ENCODE assay signal across 1 cellular context in the genomic region with DNA sequence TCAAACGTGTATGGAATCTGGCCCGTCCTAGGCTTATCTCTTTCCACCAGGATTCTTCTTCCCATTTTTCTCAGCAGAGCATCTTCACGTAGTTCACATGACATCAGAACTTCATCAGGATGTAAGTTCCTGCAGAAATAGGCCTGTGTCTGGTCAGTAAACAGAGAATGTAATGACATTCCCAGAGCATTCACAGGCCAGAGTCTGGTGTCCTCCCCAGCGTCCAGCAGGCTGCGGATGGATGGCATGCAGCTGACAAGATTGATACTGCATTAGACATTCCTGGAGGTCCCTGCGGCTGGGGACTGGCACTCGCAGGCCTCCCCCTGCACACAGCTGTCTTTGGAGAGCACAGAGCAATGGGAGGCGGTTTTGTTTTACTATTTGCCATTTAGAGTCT.
TF ChIP-seq lines count a peak whose summit lies in the region.

No MANE protein-coding gene starts in this region.

TF ChIP-seq in GM23338, 12 proteins besides CTCF, POLR2A, EP300 and RAD21 (continued from another document):
- TF ChIP-seq, protein P1, sequence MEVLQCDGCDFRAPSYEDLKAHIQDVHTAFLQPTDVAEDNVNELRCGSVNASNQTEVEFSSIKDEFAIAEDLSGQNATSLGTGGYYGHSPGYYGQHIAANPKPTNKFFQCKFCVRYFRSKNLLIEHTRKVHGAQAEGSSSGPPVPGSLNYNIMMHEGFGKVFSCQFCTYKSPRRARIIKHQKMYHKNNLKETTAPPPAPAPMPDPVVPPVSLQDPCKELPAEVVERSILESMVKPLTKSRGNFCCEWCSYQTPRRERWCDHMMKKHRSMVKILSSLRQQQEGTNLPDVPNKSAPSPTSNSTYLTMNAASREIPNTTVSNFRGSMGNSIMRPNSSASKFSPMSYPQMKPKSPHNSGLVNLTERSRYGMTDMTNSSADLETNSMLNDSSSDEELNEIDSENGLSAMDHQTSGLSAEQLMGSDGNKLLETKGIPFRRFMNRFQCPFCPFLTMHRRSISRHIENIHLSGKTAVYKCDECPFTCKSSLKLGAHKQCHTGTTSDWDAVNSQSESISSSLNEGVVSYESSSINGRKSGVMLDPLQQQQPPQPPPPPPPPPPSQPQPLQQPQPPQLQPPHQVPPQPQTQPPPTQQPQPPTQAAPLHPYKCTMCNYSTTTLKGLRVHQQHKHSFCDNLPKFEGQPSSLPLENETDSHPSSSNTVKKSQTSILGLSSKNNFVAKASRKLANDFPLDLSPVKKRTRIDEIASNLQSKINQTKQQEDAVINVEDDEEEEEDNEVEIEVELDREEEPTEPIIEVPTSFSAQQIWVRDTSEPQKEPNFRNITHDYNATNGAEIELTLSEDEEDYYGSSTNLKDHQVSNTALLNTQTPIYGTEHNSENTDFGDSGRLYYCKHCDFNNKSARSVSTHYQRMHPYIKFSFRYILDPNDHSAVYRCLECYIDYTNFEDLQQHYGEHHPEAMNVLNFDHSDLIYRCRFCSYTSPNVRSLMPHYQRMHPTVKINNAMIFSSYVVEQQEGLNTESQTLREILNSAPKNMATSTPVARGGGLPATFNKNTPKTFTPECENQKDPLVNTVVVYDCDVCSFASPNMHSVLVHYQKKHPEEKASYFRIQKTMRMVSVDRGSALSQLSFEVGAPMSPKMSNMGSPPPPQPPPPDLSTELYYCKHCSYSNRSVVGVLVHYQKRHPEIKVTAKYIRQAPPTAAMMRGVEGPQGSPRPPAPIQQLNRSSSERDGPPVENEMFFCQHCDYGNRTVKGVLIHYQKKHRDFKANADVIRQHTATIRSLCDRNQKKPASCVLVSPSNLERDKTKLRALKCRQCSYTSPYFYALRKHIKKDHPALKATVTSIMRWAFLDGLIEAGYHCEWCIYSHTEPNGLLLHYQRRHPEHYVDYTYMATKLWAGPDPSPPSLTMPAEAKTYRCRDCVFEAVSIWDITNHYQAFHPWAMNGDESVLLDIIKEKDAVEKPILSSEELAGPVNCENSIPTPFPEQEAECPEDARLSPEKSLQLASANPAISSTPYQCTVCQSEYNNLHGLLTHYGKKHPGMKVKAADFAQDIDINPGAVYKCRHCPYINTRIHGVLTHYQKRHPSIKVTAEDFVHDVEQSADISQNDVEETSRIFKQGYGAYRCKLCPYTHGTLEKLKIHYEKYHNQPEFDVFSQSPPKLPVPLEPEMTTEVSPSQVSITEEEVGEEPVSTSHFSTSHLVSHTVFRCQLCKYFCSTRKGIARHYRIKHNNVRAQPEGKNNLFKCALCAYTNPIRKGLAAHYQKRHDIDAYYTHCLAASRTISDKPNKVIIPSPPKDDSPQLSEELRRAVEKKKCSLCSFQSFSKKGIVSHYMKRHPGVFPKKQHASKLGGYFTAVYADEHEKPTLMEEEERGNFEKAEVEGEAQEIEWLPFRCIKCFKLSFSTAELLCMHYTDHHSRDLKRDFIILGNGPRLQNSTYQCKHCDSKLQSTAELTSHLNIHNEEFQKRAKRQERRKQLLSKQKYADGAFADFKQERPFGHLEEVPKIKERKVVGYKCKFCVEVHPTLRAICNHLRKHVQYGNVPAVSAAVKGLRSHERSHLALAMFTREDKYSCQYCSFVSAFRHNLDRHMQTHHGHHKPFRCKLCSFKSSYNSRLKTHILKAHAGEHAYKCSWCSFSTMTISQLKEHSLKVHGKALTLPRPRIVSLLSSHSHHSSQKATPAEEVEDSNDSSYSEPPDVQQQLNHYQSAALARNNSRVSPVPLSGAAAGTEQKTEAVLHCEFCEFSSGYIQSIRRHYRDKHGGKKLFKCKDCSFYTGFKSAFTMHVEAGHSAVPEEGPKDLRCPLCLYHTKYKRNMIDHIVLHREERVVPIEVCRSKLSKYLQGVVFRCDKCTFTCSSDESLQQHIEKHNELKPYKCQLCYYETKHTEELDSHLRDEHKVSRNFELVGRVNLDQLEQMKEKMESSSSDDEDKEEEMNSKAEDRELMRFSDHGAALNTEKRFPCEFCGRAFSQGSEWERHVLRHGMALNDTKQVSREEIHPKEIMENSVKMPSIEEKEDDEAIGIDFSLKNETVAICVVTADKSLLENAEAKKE (CRISPR knock-in tag; IDR thresholded peaks at IDR 0.05) = no peak
- no peak for TF ChIP-seq CREB1 (CRISPR knock-in tag; IDR thresholded peaks at IDR 0.05; ENCODE audit: low read depth)
- TF ChIP-seq, protein P2, sequence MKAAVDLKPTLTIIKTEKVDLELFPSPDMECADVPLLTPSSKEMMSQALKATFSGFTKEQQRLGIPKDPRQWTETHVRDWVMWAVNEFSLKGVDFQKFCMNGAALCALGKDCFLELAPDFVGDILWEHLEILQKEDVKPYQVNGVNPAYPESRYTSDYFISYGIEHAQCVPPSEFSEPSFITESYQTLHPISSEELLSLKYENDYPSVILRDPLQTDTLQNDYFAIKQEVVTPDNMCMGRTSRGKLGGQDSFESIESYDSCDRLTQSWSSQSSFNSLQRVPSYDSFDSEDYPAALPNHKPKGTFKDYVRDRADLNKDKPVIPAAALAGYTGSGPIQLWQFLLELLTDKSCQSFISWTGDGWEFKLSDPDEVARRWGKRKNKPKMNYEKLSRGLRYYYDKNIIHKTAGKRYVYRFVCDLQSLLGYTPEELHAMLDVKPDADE (IDR thresholded peaks at IDR 0.05) = no peak
- TF ChIP-seq NANOG (IDR thresholded peaks at IDR 0.05; ENCODE audit: borderline replicate concordance) = no peak
- no peak for TF ChIP-seq ZNF114 (CRISPR knock-in tag; IDR thresholded peaks at IDR 0.05)
- TF ChIP-seq POLR2AphosphoS5 (IDR thresholded peaks at IDR 0.05; ENCODE audit: low read depth) = no peak
- TF ChIP-seq, protein P3, sequence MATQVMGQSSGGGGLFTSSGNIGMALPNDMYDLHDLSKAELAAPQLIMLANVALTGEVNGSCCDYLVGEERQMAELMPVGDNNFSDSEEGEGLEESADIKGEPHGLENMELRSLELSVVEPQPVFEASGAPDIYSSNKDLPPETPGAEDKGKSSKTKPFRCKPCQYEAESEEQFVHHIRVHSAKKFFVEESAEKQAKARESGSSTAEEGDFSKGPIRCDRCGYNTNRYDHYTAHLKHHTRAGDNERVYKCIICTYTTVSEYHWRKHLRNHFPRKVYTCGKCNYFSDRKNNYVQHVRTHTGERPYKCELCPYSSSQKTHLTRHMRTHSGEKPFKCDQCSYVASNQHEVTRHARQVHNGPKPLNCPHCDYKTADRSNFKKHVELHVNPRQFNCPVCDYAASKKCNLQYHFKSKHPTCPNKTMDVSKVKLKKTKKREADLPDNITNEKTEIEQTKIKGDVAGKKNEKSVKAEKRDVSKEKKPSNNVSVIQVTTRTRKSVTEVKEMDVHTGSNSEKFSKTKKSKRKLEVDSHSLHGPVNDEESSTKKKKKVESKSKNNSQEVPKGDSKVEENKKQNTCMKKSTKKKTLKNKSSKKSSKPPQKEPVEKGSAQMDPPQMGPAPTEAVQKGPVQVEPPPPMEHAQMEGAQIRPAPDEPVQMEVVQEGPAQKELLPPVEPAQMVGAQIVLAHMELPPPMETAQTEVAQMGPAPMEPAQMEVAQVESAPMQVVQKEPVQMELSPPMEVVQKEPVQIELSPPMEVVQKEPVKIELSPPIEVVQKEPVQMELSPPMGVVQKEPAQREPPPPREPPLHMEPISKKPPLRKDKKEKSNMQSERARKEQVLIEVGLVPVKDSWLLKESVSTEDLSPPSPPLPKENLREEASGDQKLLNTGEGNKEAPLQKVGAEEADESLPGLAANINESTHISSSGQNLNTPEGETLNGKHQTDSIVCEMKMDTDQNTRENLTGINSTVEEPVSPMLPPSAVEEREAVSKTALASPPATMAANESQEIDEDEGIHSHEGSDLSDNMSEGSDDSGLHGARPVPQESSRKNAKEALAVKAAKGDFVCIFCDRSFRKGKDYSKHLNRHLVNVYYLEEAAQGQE (IDR thresholded peaks at IDR 0.05; ENCODE audit: unreplicated experiment) = no peak
- TF ChIP-seq JUNB (IDR thresholded peaks at IDR 0.05; ENCODE audit: unreplicated experiment) = no peak
